Comparison of ENCODE assay signal across 8 cellular contexts in genomic region chr19:58305065-58305931, GRCh38. TPM values are rescaled to one million over a fixed set of nuclear protein-coding genes. Genes with fewer than 3 reads are reported as not detected.
DNase-seq lines count a peak whose midpoint lies in the region; ATAC-seq and TF ChIP-seq lines count a peak whose summit lies in the region.

TSS of gene ERVK3-1 (plus strand) at chr19:58305377. CDS start at chr19:58312169, 6,792 bp downstream.

- H3K27ac ChIP-seq in uterus = peak within 1 kb of the TSS; percentile 74 to 88

- peaks cover 9% of the 10 kb centered on the region for H3K36me3 Mint-ChIP-seq in T-helper 17 cell (ENCODE audit: low read depth)

- TF ChIP-seq CTCF in uterus (IDR thresholded peaks at IDR 0.05) = peak in 3 of 4 experiments; percentile 12 to 76 (median 40)

- H3K27me3 Mint-ChIP-seq in T-helper 17 cell = no peaks in the 10 kb centered on the region

- H3K27me3 ChIP-seq in uterus = no peaks in the 10 kb centered on the region

- TF ChIP-seq POLR2A in GM15510 (IDR thresholded peaks at IDR 0.05; ENCODE audit: borderline replicate concordance, extremely low read depth, insufficient read length) = peak; percentile 97
- peak; percentile 66 to 83 for TF ChIP-seq POLR2A in uterus (IDR thresholded peaks at IDR 0.05)

- peak; percentile 96 for DNase-seq in NCI-H1694 treated with DMSO at 0.1 percent for 48 hours (lab: John Stamatoyannopoulos, UW)
- peak; percentile 83 to 88 (median 87) for DNase-seq in T-helper 17 cell
- DNase-seq in amygdala (lab: John Stamatoyannopoulos, UW) = peak; percentile 48 to 98 (median 93)
- peak; percentile 98 for DNase-seq in left ventricle myocardium superior
- DNase-seq in pulmonary artery endothelial cell (ENCODE audit: low read depth, low spot score) = peak; percentile 96
- DNase-seq in uterus = peak; percentile 93 to 94

- no peaks in the 10 kb centered on the region for H3K36me3 ChIP-seq in uterus

- peaks cover 32% of the 10 kb centered on the region for H3K4me1 Mint-ChIP-seq in T-helper 17 cell

- H3K9me3 ChIP-seq in T-helper 17 cell (ENCODE audit: control insufficient read depth, low read length, poor library complexity, severe bottlenecking) = no peaks in the 10 kb centered on the region
- H3K9me3 ChIP-seq in uterus = no peaks in the 10 kb centered on the region

- ATAC-seq in HG02885 (IDR thresholded peaks at IDR 0.05; ENCODE audit: poor library complexity, unreplicated experiment) (peak; percentile 98), T-helper 17 cell (peak; percentile 98), left ventricle myocardium superior (peak; percentile 100)

- peak within 1 kb of the TSS; percentile 88 to 92 for H3K4me3 ChIP-seq in uterus

- no peaks in the 10 kb centered on the region for H3K4me1 ChIP-seq in uterus

- peak within 1 kb of the TSS; percentile 99 for H3K4me3 Mint-ChIP-seq in T-helper 17 cell

- intact Hi-C loops in left ventricle myocardium superior (cut with micrococcal nuclease) = no loop called here
- intact Hi-C loops in uterus (cut with DNase I; ENCODE audit: low total_unique reads) = no loop called here

- H3K27ac Mint-ChIP-seq in T-helper 17 cell = peak within 1 kb of the TSS; percentile 97

RNA-seq across cellular contexts. Expression of gene ERVK3-1, which starts in this region (rescaled TPM):
- total RNA-seq in T-helper 17 cell = 100 to 1,000 TPM; 108 to 110 TPM
- 18.4 TPM for total RNA-seq in left ventricle myocardium superior
- total RNA-seq in pulmonary artery endothelial cell = 13.2 and 19.3 TPM in 2 replicates
- 10 to 100 TPM; 27.1 to 62.1 (median 39.2) TPM for total RNA-seq in uterus

Comparison
In these comparisons a context has a peak if more than half of its experiments do, and no peak if none do; other contexts are left out.
1. Peak in every context shown above with its lines: DNase-seq, ATAC-seq, H3K4me3 ChIP-seq and H3K27ac ChIP-seq.